ENCODE assay signal across 8 cellular contexts in the genomic region with DNA sequence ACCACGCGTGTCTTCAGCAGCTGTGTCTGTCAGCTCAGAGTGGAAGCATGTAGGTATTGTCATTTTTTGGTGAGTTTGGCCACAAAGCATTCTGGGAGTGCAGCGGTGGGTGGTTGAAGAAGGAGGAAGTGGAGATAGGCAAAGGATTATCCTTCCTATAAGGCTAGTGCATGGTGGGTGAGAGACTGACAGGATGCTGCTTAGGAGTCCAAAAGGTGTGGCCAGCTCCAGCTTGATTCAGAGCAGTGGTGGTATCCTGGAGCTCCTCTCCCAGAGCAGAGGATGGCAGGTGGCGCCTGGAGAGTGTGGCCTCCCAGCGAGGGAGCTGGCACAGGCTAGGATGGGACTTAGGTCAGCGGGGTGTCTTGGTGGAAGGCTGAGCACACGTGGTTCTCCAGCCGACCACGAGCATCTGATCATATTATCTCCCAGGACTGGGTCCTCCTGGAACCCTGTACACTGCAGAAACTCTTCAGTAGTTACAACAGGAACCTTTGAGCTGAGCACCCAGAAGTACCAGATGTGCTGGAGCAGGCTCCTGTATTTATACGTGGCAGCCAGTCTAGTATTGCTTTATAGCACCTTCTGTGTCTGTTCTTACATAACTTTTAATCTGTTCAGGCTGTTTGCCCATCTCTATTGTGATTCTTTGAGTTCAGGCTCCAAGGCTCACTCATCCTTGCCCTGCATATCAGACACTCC. TPM values are rescaled to one million over a fixed set of nuclear protein-coding genes. Genes with fewer than 3 reads are reported as not detected.
DNase-seq lines count a peak whose midpoint lies in the region; ATAC-seq, FAIRE-seq and TF ChIP-seq lines count a peak whose summit lies in the region.

No MANE protein-coding gene starts in this region.

- H3K36me3 ChIP-seq in Karpas-422 (ENCODE audit: insufficient read depth, low read length) = peaks cover 7% of the 10 kb centered on the region; the same call in 1 of the 2 replicates
- peaks cover 20% of the 10 kb centered on the region for H3K36me3 ChIP-seq in left ventricle myocardium inferior
- H3K36me3 ChIP-seq in suprapubic skin = peaks cover 15% of the 10 kb centered on the region

- peak; percentile 81 for ATAC-seq in activated B cell treated with CpG ODN at 0.5 μM for 24 hours (ENCODE audit: low read depth)

- H3K36me3 Mint-ChIP-seq in activated B cell treated with CpG ODN at 0.5 μM for 24 hours (ENCODE audit: low read depth) = peaks cover 29% of the 10 kb centered on the region

- peak overlapping the region; percentile 50 for H3K27ac Mint-ChIP-seq in activated B cell treated with CpG ODN at 0.5 μM for 24 hours

- H3K4me3 ChIP-seq in Karpas-422 (ENCODE audit: low read length) (no peak overlapping the region), left ventricle myocardium inferior (no peak overlapping the region), suprapubic skin (no peak overlapping the region)

- H3K9me3 ChIP-seq in Karpas-422 (ENCODE audit: low read length) (no peaks in the 10 kb centered on the region), left ventricle myocardium inferior (replicated peaks) (no peaks in the 10 kb centered on the region), suprapubic skin (no peaks in the 10 kb centered on the region)

- H3K4me3 Mint-ChIP-seq in activated B cell treated with CpG ODN at 0.5 μM for 24 hours = no peak overlapping the region

- H3K9ac ChIP-seq in Karpas-422 (ENCODE audit: low read length) = peak overlapping the region; percentile 44; the same call in 1 of the 2 replicates

- H3K27me3 ChIP-seq in Karpas-422 (ENCODE audit: low read length) (no peaks in the 10 kb centered on the region), left ventricle myocardium inferior (ENCODE audit: low read depth) (no peaks in the 10 kb centered on the region), suprapubic skin (no peaks in the 10 kb centered on the region)

- POLR2A ChIA-PET in activated B cell treated with CpG ODN at 0.5 μM for 24 hours (lab: Charles Lee) = interaction anchor here (0.8 to 2.4 kb wide), 3 partner anchors 30 to 140 kb away, joined by 3 to 9 read pairs (median 3); partner anchors contain the start of gene MAML1

- CTCF ChIA-PET in activated B cell treated with CpG ODN at 0.5 μM for 24 hours (lab: Charles Lee) = interaction anchor here (1.0 to 2.4 kb wide), 14 partner anchors 8 to 553 kb away, joined by 3 to 11 read pairs (median 5); partner anchors contain the start of genes LTC4S and MAML1

- peak overlapping the region; percentile 35 for H3K4me2 ChIP-seq in Karpas-422 (ENCODE audit: low read depth, low read length, poor library complexity, severe bottlenecking)

- no peak overlapping the region for H2AFZ ChIP-seq in Karpas-422 (ENCODE audit: low read length)

- H3K27me3 Mint-ChIP-seq in activated B cell treated with CpG ODN at 0.5 μM for 24 hours = no peaks in the 10 kb centered on the region

- DNase-seq in SIG-M5 treated with dmso at 0.1 percent for 504 hours (lab: John Stamatoyannopoulos, UW; ENCODE audit: unreplicated experiment) (peak; percentile 71), SIG-M5 (lab: John Stamatoyannopoulos, UW) (no peak), Karpas-422 (peak; percentile 83), activated B cell treated with CpG ODN at 0.5 μM for 24 hours (no peak), left ventricle myocardium inferior (no peak), suprapubic skin (ENCODE audit: low spot score in 2 of 2) (no peak), midbrain (lab: John Stamatoyannopoulos, UW) (no peak), D721Med (ENCODE audit: insufficient read length, low spot score) (no peak)

- H3K79me2 ChIP-seq in Karpas-422 (ENCODE audit: low read length) = peaks cover 89% of the 10 kb centered on the region

- intact Hi-C loops in activated B cell treated with CpG ODN at 0.5 μM for 24 hours (cut with micrococcal nuclease) (loop anchor here (2.0 kb wide), 2 partner anchors 29 to 59 kb away; partner anchors contain the start of genes MAML1 and SQSTM1), left ventricle myocardium inferior (cut with micrococcal nuclease) (loop anchor here (5.0 kb wide), 1 partner anchor 35 kb away; no protein-coding TSS in a partner anchor)

- H3K27ac ChIP-seq in Karpas-422 (ENCODE audit: low read length) (peak overlapping the region; percentile 56), left ventricle myocardium inferior (replicated peaks) (peak overlapping the region; percentile 47), suprapubic skin (peak overlapping the region; percentile 45)

- H3K9me2 ChIP-seq in Karpas-422 (replicated peaks; ENCODE audit: insufficient read depth, low read length) = no peaks in the 10 kb centered on the region

- peaks cover 51% of the 10 kb centered on the region for H3K4me1 Mint-ChIP-seq in activated B cell treated with CpG ODN at 0.5 μM for 24 hours

- TF ChIP-seq CTCF in activated B cell treated with CpG ODN at 0.5 μM for 24 hours (IDR thresholded peaks at IDR 0.05) = no peak
- TF ChIP-seq CTCF in left ventricle myocardium inferior (IDR thresholded peaks at IDR 0.05; ENCODE audit: borderline replicate concordance) = no peak
- no peak for TF ChIP-seq CTCF in suprapubic skin (IDR thresholded peaks at IDR 0.05)
- TF ChIP-seq CTCF in D721Med (IDR thresholded peaks at IDR 0.05; ENCODE audit: insufficient read depth, missing control alignments) = no peak

- FAIRE-seq in D721Med (lab: Jason Lieb, UNC) = no peak

- no peaks in the 10 kb centered on the region for H3K9me3 Mint-ChIP-seq in activated B cell treated with CpG ODN at 0.5 μM for 24 hours

- H3K4me1 ChIP-seq in Karpas-422 (ENCODE audit: low read length) (peaks cover 37% of the 10 kb centered on the region), left ventricle myocardium inferior (peaks cover 82% of the 10 kb centered on the region), suprapubic skin (peaks cover 67% of the 10 kb centered on the region)

- H4K20me1 ChIP-seq in Karpas-422 (ENCODE audit: insufficient read depth, low read depth, low read length) = peaks cover 15% of the 10 kb centered on the region

- WGBS in suprapubic skin = 38% methylated on average over 10 of the region's 10 CpGs

- TF ChIP-seq POLR2A in suprapubic skin (IDR thresholded peaks at IDR 0.05) = no peak

- no peak for TF ChIP-seq EP300 in suprapubic skin (IDR thresholded peaks at IDR 0.05)

RNA-seq across cellular contexts. Expression of gene MAML1, which starts 29.6 kb away (rescaled TPM):
- total RNA-seq in Karpas-422 (2014; rRNA removed; shearing (Covaris generic); ENCODE audit: low replicate concordance) = 11.5 and 14.2 TPM in 2 replicates
- 33.6 and 38.8 TPM in 2 replicates for total RNA-seq in activated B cell treated with CpG ODN at 0.5 μM for 24 hours
- 11.8 TPM for total RNA-seq in left ventricle myocardium inferior
- total RNA-seq in suprapubic skin = 10 to 100 TPM; 26.5 to 45.0 (median 38.6) TPM

RNA-seq across cellular contexts. Expression of gene LTC4S, which starts 31.6 kb away (rescaled TPM):
- 2.3 TPM in 1 of 2 replicates, not detected in the other for total RNA-seq in Karpas-422 (2014; rRNA removed; shearing (Covaris generic); ENCODE audit: low replicate concordance)
- total RNA-seq in activated B cell treated with CpG ODN at 0.5 μM for 24 hours (2.6 and 2.7 TPM in 2 replicates), left ventricle myocardium inferior (10.9 TPM), suprapubic skin (1 to 10 TPM; 3.5 to 7.9 (median 4.5) TPM)

RNA-seq across cellular contexts. Expression of gene MGAT4B, which starts 44.4 kb away (rescaled TPM):
- 36.9 and 47.1 TPM in 2 replicates for total RNA-seq in Karpas-422 (2014; rRNA removed; shearing (Covaris generic); ENCODE audit: low replicate concordance)
- 73.6 and 85.3 TPM in 2 replicates for total RNA-seq in activated B cell treated with CpG ODN at 0.5 μM for 24 hours
- 98.7 TPM for total RNA-seq in left ventricle myocardium inferior
- total RNA-seq in suprapubic skin = 100 to 1,000 TPM in 2 of 4 donors, 10 to 100 TPM in 2; 74.5 to 142 (median 97.4) TPM

RNA-seq across cellular contexts. Expression of gene SQSTM1, which starts 58.5 kb away (rescaled TPM):
- total RNA-seq in Karpas-422 (2014; rRNA removed; shearing (Covaris generic); ENCODE audit: low replicate concordance) = 100.0 and 123 TPM in 2 replicates
- total RNA-seq in activated B cell treated with CpG ODN at 0.5 μM for 24 hours = 243 and 252 TPM in 2 replicates
- total RNA-seq in left ventricle myocardium inferior = 438 TPM
- 100 to 1,000 TPM; 183 to 282 (median 265) TPM for total RNA-seq in suprapubic skin

Comparison
In these comparisons a context has a peak if more than half of its experiments do, and no peak if none do; other contexts are left out.
1. DNase-seq: peak in SIG-M5 treated with dmso at 0.1 percent for 504 hours (single experiment) and Karpas-422 (single experiment); none in SIG-M5 (single experiment), activated B cell treated with CpG ODN at 0.5 μM for 24 hours (single experiment), left ventricle myocardium inferior (single experiment), suprapubic skin (0 of 2), midbrain (single experiment) and D721Med (single experiment).
2. Peak in every context shown above with its lines, with median percentiles within 50 percentile points of each other: H3K27ac ChIP-seq.